9 cellular contexts compared by ENCODE assay signal in genomic region chr13:29901714-29902631, GRCh38. TPM values are rescaled to one million over a fixed set of nuclear protein-coding genes. Genes with fewer than 3 reads are reported as not detected.
DNase-seq lines count a peak whose midpoint lies in the region; ATAC-seq and TF ChIP-seq lines count a peak whose summit lies in the region.
"Had no signal": no experiment of that assay in that cellular context is flagged by ENCODE, and none has a peak within 500 bp of the region (broad histone marks: within the 10 kb centered on the region; RNA-seq: fewer than 3 reads in every experiment).

No MANE protein-coding gene starts in this region.

- TF ChIP-seq CTCF in AG09319 (IDR thresholded peaks at IDR 0.05; ENCODE audit: low read depth, low read length), result no peak
- TF ChIP-seq CTCF in epithelial cell of proximal tubule (conservative IDR thresholded peaks at IDR 0.05; ENCODE audit: low read depth, low read length), result no peak
- TF ChIP-seq CTCF in GM10266 (IDR thresholded peaks at IDR 0.05; ENCODE audit: control insufficient read depth, insufficient read depth, low read depth, missing control alignments), result no peak

- no peaks in the 10 kb centered on the region for H3K36me3 Mint-ChIP-seq in activated CD4-positive, alpha-beta T cell treated with anti-CD3 and anti-CD28 coated beads for 36 hours (ENCODE audit: low read depth)
- H3K36me3 Mint-ChIP-seq in stimulated activated effector memory CD8-positive, alpha-beta T cell treated with anti-CD3 and anti-CD28 coated beads, Interleukin-12 subunit alpha, Interleukin-12 subunit beta, amount 100 ng/mL, for 72 hours, result no peaks in the 10 kb centered on the region

- peak; percentile 74 for DNase-seq in AG09319 (ENCODE audit: extremely low read depth, low read depth)
- DNase-seq in HT1080 (ENCODE audit: low read depth), result peak; percentile 88
- peak; percentile 56 for DNase-seq in activated CD4-positive, alpha-beta T cell treated with anti-CD3 and anti-CD28 coated beads for 36 hours
- DNase-seq in epithelial cell of proximal tubule (ENCODE audit: low read depth), result peak; percentile 80
- no peak for DNase-seq in stimulated activated effector memory CD8-positive, alpha-beta T cell treated with anti-CD3 and anti-CD28 coated beads, Interleukin-12 subunit alpha, Interleukin-12 subunit beta, amount 100 ng/mL, for 72 hours (ENCODE audit: low spot score in 2 of 2)
- DNase-seq in NCI-H187 (lab: John Stamatoyannopoulos, UW), result no peak
- no peak for DNase-seq in GM10266 (ENCODE audit: extremely low spot score)

- H3K4me1 Mint-ChIP-seq in activated CD4-positive, alpha-beta T cell treated with anti-CD3 and anti-CD28 coated beads for 36 hours, result peaks cover 20% of the 10 kb centered on the region
- H3K4me1 Mint-ChIP-seq in stimulated activated effector memory CD8-positive, alpha-beta T cell treated with anti-CD3 and anti-CD28 coated beads, Interleukin-12 subunit alpha, Interleukin-12 subunit beta, amount 100 ng/mL, for 72 hours, result peaks cover 24% of the 10 kb centered on the region

- POLR2A ChIA-PET in activated CD4-positive, alpha-beta T cell treated with anti-CD3 and anti-CD28 coated beads for 36 hours (lab: Charles Lee), result no interaction called here

- CTCF ChIA-PET in activated CD4-positive, alpha-beta T cell treated with anti-CD3 and anti-CD28 coated beads for 36 hours (lab: Charles Lee), result interaction anchor here (1.1 to 1.7 kb wide), 5 partner anchors 20 to 188 kb away, joined by 3 to 5 read pairs (median 4); no protein-coding TSS in a partner anchor

- peak overlapping the region; percentile 47 for H3K4me3 Mint-ChIP-seq in activated CD4-positive, alpha-beta T cell treated with anti-CD3 and anti-CD28 coated beads for 36 hours
- peak overlapping the region; percentile 65 for H3K4me3 Mint-ChIP-seq in stimulated activated effector memory CD8-positive, alpha-beta T cell treated with anti-CD3 and anti-CD28 coated beads, Interleukin-12 subunit alpha, Interleukin-12 subunit beta, amount 100 ng/mL, for 72 hours

- peak; percentile 70 for ATAC-seq in activated CD4-positive, alpha-beta T cell treated with anti-CD3 and anti-CD28 coated beads for 36 hours
- ATAC-seq in stimulated activated effector memory CD8-positive, alpha-beta T cell treated with anti-CD3 and anti-CD28 coated beads, Interleukin-12 subunit alpha, Interleukin-12 subunit beta, amount 100 ng/mL, for 72 hours, result peak; percentile 65
- no peak for ATAC-seq in GM21381 (IDR thresholded peaks at IDR 0.05; ENCODE audit: unreplicated experiment)

- intact Hi-C loops in activated CD4-positive, alpha-beta T cell treated with anti-CD3 and anti-CD28 coated beads for 36 hours (cut with DNase I, micrococcal nuclease), result no loop called here

- H3K27ac Mint-ChIP-seq in activated CD4-positive, alpha-beta T cell treated with anti-CD3 and anti-CD28 coated beads for 36 hours, result peak overlapping the region; percentile 80
- peak overlapping the region; percentile 13 for H3K27ac Mint-ChIP-seq in stimulated activated effector memory CD8-positive, alpha-beta T cell treated with anti-CD3 and anti-CD28 coated beads, Interleukin-12 subunit alpha, Interleukin-12 subunit beta, amount 100 ng/mL, for 72 hours

- no peaks in the 10 kb centered on the region for H3K9me3 Mint-ChIP-seq in activated CD4-positive, alpha-beta T cell treated with anti-CD3 and anti-CD28 coated beads for 36 hours (ENCODE audit: low read depth)
- no peaks in the 10 kb centered on the region for H3K9me3 Mint-ChIP-seq in stimulated activated effector memory CD8-positive, alpha-beta T cell treated with anti-CD3 and anti-CD28 coated beads, Interleukin-12 subunit alpha, Interleukin-12 subunit beta, amount 100 ng/mL, for 72 hours

- no peak overlapping the region for H3K4me3 ChIP-seq in epithelial cell of proximal tubule (ENCODE audit: low read depth, low read length)
- H3K4me3 ChIP-seq: gastrocnemius medialis had no signal

- no peaks in the 10 kb centered on the region for H3K27me3 Mint-ChIP-seq in activated CD4-positive, alpha-beta T cell treated with anti-CD3 and anti-CD28 coated beads for 36 hours

RNA-seq across cellular contexts. Expression of gene UBL3, which starts 51.6 kb away (rescaled TPM):
- total RNA-seq in HT1080 (2014; rRNA removed; shearing (Covaris generic)), result 7.1 and 8.6 TPM in 2 replicates
- 14.7 and 17.3 TPM in 2 replicates for polyA plus RNA-seq in HT1080 (2015; cell fraction: cytosol; rRNA removed)
- polyA plus RNA-seq in HT1080 (2015; cell fraction: nucleus; rRNA removed), result 7.7 and 8.8 TPM in 2 replicates
- 10 to 100 TPM in 1 of 2 experiments, 1 to 10 TPM in 1; 9.1 to 10.7 TPM for total RNA-seq in activated CD4-positive, alpha-beta T cell treated with anti-CD3 and anti-CD28 coated beads for 36 hours
- 8.8 and 10.0 TPM in 2 replicates for total RNA-seq in epithelial cell of proximal tubule

Comparison
In these comparisons a context has a peak if more than half of its experiments do, and no peak if none do; other contexts are left out.
1. DNase-seq: peak in AG09319 (single experiment), HT1080 (single experiment), activated CD4-positive, alpha-beta T cell treated with anti-CD3 and anti-CD28 coated beads for 36 hours (single experiment) and epithelial cell of proximal tubule (single experiment); none in stimulated activated effector memory CD8-positive, alpha-beta T cell treated with anti-CD3 and anti-CD28 coated beads, Interleukin-12 subunit alpha, Interleukin-12 subunit beta, amount 100 ng/mL, for 72 hours (0 of 2), NCI-H187 (0 of 2) and GM10266 (single experiment).